ENCODE assay signal across 1 cellular context in genomic region chr5:143922718-143923117, GRCh38.
TF ChIP-seq lines count a peak whose summit lies in the region.

No MANE protein-coding gene starts in this region.

TF ChIP-seq in GM12878, 131 proteins besides CTCF, POLR2A, EP300 and RAD21 (continued from another document):
- TF ChIP-seq ZBTB4 (CRISPR knock-in tag; IDR thresholded peaks at IDR 0.05) = no peak
- no peak for TF ChIP-seq KAT2A (conservative IDR thresholded peaks at IDR 0.05; ENCODE audit: control insufficient read depth, low read depth, low read length)
- no peak for TF ChIP-seq ZBED1 (IDR thresholded peaks at IDR 0.05; ENCODE audit: borderline replicate concordance)
- no peak for TF ChIP-seq ESRRA (IDR thresholded peaks at IDR 0.05; ENCODE audit: low read length)
- no peak for TF ChIP-seq HCFC1 (IDR thresholded peaks at IDR 0.05; ENCODE audit: low read length)
- TF ChIP-seq CEBPB (IDR thresholded peaks at IDR 0.05; ENCODE audit: borderline replicate concordance in 1 of 2, low read depth in 2 of 2, low read length in 2 of 2) = no peak
- TF ChIP-seq HDGF (IDR thresholded peaks at IDR 0.05) = no peak
- TF ChIP-seq SKIL (IDR thresholded peaks at IDR 0.05; ENCODE audit: low read depth, poor library complexity, severe bottlenecking) = no peak
TF ChIP-seq in GM12878: peak in this region for 0.
